ENCODE assay signal across 1 cellular context in the genomic region with DNA sequence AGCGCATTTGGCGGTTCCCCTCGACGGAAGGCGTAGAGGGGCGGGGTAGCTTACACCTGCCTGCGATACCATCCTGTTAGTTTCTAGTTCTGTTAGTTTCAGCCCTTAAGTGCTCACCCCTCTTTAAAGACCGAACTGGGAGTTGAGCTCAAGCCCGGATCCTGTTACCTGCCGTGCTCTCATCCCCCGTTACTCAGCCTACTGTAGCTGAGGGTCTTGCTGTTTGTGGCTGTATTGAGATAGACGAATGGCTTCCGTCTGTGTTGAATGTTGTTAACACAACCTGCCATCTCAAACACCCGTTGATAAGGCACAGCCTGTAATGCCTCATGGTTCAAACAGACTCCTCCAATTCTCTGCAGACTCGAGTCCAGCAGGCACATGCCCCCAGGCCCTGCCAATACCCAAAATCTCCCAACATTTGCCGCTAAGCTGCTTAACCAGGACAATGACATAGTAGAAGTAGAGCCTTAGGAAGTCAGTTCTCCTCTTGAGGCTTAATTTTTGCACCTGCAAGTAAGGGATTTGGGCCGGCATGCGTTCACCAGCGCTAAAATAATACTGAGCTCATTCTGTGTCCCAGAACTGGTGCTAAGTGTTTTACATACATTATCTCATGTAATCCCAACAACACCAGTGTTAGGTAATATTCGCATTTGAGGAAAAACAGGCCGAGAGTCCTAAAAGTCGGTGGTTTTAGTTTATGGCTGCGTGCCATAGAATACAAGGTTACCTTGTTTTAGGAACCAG.
TF ChIP-seq lines count a peak whose summit lies in the region.

No MANE protein-coding gene starts in this region.

TF ChIP-seq in HepG2, 621 proteins besides CTCF, POLR2A, EP300 and RAD21 (continued from another document and continues in another):
- TF ChIP-seq, protein P1, sequence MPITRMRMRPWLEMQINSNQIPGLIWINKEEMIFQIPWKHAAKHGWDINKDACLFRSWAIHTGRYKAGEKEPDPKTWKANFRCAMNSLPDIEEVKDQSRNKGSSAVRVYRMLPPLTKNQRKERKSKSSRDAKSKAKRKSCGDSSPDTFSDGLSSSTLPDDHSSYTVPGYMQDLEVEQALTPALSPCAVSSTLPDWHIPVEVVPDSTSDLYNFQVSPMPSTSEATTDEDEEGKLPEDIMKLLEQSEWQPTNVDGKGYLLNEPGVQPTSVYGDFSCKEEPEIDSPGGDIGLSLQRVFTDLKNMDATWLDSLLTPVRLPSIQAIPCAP (CRISPR knock-in tag; IDR thresholded peaks at IDR 0.05; ENCODE audit: low read depth) = no peak
- TF ChIP-seq ZNF558 (CRISPR knock-in tag; IDR thresholded peaks at IDR 0.05; ENCODE audit: borderline replicate concordance) (no peak), ZNF496 (CRISPR knock-in tag; IDR thresholded peaks at IDR 0.05; ENCODE audit: insufficient replicate concordance) (no peak), ZFP36 (IDR thresholded peaks at IDR 0.05; ENCODE audit: borderline replicate concordance, low read depth, low read length, partially characterized antibody) (no peak), ZMYM3 (CRISPR knock-in tag; IDR thresholded peaks at IDR 0.05) (no peak), ZNF891 (CRISPR knock-in tag; IDR thresholded peaks at IDR 0.05) (no peak), RARA (CRISPR knock-in tag; IDR thresholded peaks at IDR 0.05) (no peak), PPARG (CRISPR knock-in tag; conservative IDR thresholded peaks at IDR 0.05) (no peak), ZSCAN29 (CRISPR knock-in tag; conservative IDR thresholded peaks at IDR 0.05) (no peak), RXRB (CRISPR knock-in tag; IDR thresholded peaks at IDR 0.05; ENCODE audit: borderline replicate concordance) (no peak), RCOR2 (CRISPR knock-in tag; IDR thresholded peaks at IDR 0.05) (no peak), ESRRA (CRISPR knock-in tag; IDR thresholded peaks at IDR 0.05; ENCODE audit: low read depth) (no peak), TOPORS (CRISPR knock-in tag; IDR thresholded peaks at IDR 0.05) (peak; percentile 12; the same call in 1 of the 2 replicates), NR2F6 (IDR thresholded peaks at IDR 0.05) (no peak), NR2F6 (CRISPR knock-in tag; IDR thresholded peaks at IDR 0.05) (no peak), ZNF251 (CRISPR knock-in tag; IDR thresholded peaks at IDR 0.05) (0 out of 2 replicates have a peak, but pooled peaks have one; percentile 4), ZNF530 (CRISPR knock-in tag; IDR thresholded peaks at IDR 0.05; ENCODE audit: low read depth) (no peak), ATF7-NPFF (CRISPR knock-in tag; IDR thresholded peaks at IDR 0.05; ENCODE audit: low read depth) (0 out of 2 replicates have a peak, but pooled peaks have one; percentile 18), TBL1XR1 (IDR thresholded peaks at IDR 0.05; ENCODE audit: borderline replicate concordance, low read length, partially characterized antibody) (no peak), HOXA7 (CRISPR knock-in tag; IDR thresholded peaks at IDR 0.05) (no peak), POLR2AphosphoS5 (IDR thresholded peaks at IDR 0.05; ENCODE audit: low read depth, low read length) (peak; percentile 15; the same call in 1 of the 2 replicates), LCORL (IDR thresholded peaks at IDR 0.05) (no peak), LCORL (CRISPR knock-in tag; IDR thresholded peaks at IDR 0.05) (no peak), ZNF619 (CRISPR knock-in tag; IDR thresholded peaks at IDR 0.05) (no peak), HMG20B (CRISPR knock-in tag; conservative IDR thresholded peaks at IDR 0.05) (no peak), NCOA1 (CRISPR knock-in tag; IDR thresholded peaks at IDR 0.05) (no peak), CBFB (CRISPR knock-in tag; IDR thresholded peaks at IDR 0.05) (no peak), ZNF160 (CRISPR knock-in tag; IDR thresholded peaks at IDR 0.05) (no peak), ZNF589 (CRISPR knock-in tag; conservative IDR thresholded peaks at IDR 0.05) (no peak), ZNF543 (CRISPR knock-in tag; IDR thresholded peaks at IDR 0.05) (no peak), ZMAT3 (CRISPR knock-in tag; conservative IDR thresholded peaks at IDR 0.05) (no peak), ZBTB42 (CRISPR knock-in tag; IDR thresholded peaks at IDR 0.05) (no peak), MTF2 (CRISPR knock-in tag; IDR thresholded peaks at IDR 0.05; ENCODE audit: borderline replicate concordance) (no peak), POGZ (CRISPR knock-in tag; IDR thresholded peaks at IDR 0.05) (no peak)
- TF ChIP-seq, protein P2, sequence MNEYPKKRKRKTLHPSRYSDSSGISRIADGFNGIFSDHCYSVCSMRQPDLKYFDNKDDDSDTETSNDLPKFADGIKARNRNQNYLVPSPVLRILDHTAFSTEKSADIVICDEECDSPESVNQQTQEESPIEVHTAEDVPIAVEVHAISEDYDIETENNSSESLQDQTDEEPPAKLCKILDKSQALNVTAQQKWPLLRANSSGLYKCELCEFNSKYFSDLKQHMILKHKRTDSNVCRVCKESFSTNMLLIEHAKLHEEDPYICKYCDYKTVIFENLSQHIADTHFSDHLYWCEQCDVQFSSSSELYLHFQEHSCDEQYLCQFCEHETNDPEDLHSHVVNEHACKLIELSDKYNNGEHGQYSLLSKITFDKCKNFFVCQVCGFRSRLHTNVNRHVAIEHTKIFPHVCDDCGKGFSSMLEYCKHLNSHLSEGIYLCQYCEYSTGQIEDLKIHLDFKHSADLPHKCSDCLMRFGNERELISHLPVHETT (CRISPR knock-in tag; conservative IDR thresholded peaks at IDR 0.05) = no peak
- TF ChIP-seq, protein P3, sequence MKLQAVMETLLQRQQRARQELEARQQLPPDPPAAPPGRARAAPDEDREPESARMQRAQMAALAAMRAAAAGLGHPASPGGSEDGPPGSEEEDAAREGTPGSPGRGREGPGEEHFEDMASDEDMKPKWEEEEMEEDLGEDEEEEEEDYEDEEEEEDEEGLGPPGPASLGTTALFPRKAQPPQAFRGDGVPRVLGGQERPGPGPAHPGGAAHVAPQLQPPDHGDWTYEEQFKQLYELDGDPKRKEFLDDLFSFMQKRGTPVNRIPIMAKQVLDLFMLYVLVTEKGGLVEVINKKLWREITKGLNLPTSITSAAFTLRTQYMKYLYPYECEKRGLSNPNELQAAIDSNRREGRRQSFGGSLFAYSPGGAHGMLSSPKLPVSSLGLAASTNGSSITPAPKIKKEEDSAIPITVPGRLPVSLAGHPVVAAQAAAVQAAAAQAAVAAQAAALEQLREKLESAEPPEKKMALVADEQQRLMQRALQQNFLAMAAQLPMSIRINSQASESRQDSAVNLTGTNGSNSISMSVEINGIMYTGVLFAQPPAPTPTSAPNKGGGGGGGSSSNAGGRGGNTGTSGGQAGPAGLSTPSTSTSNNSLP (IDR thresholded peaks at IDR 0.05; ENCODE audit: low read depth, low read length) = no peak
- TF ChIP-seq, protein P4, sequence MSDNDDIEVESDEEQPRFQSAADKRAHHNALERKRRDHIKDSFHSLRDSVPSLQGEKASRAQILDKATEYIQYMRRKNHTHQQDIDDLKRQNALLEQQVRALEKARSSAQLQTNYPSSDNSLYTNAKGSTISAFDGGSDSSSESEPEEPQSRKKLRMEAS (IDR thresholded peaks at IDR 0.05) = peak; percentile 2; the same call in 1 of the 2 replicates
- TF ChIP-seq, protein P5, sequence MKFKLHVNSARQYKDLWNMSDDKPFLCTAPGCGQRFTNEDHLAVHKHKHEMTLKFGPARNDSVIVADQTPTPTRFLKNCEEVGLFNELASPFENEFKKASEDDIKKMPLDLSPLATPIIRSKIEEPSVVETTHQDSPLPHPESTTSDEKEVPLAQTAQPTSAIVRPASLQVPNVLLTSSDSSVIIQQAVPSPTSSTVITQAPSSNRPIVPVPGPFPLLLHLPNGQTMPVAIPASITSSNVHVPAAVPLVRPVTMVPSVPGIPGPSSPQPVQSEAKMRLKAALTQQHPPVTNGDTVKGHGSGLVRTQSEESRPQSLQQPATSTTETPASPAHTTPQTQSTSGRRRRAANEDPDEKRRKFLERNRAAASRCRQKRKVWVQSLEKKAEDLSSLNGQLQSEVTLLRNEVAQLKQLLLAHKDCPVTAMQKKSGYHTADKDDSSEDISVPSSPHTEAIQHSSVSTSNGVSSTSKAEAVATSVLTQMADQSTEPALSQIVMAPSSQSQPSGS (CRISPR knock-in tag; IDR thresholded peaks at IDR 0.05) = no peak
- TF ChIP-seq, protein P6, sequence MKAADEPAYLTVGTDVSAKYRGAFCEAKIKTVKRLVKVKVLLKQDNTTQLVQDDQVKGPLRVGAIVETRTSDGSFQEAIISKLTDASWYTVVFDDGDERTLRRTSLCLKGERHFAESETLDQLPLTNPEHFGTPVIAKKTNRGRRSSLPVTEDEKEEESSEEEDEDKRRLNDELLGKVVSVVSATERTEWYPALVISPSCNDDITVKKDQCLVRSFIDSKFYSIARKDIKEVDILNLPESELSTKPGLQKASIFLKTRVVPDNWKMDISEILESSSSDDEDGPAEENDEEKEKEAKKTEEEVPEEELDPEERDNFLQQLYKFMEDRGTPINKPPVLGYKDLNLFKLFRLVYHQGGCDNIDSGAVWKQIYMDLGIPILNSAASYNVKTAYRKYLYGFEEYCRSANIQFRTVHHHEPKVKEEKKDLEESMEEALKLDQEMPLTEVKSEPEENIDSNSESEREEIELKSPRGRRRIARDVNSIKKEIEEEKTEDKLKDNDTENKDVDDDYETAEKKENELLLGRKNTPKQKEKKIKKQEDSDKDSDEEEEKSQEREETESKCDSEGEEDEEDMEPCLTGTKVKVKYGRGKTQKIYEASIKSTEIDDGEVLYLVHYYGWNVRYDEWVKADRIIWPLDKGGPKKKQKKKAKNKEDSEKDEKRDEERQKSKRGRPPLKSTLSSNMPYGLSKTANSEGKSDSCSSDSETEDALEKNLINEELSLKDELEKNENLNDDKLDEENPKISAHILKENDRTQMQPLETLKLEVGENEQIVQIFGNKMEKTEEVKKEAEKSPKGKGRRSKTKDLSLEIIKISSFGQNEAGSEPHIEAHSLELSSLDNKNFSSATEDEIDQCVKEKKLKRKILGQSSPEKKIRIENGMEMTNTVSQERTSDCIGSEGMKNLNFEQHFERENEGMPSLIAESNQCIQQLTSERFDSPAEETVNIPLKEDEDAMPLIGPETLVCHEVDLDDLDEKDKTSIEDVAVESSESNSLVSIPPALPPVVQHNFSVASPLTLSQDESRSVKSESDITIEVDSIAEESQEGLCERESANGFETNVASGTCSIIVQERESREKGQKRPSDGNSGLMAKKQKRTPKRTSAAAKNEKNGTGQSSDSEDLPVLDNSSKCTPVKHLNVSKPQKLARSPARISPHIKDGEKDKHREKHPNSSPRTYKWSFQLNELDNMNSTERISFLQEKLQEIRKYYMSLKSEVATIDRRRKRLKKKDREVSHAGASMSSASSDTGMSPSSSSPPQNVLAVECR (CRISPR knock-in tag; IDR thresholded peaks at IDR 0.05; ENCODE audit: borderline replicate concordance) = no peak
- TF ChIP-seq, protein P7, sequence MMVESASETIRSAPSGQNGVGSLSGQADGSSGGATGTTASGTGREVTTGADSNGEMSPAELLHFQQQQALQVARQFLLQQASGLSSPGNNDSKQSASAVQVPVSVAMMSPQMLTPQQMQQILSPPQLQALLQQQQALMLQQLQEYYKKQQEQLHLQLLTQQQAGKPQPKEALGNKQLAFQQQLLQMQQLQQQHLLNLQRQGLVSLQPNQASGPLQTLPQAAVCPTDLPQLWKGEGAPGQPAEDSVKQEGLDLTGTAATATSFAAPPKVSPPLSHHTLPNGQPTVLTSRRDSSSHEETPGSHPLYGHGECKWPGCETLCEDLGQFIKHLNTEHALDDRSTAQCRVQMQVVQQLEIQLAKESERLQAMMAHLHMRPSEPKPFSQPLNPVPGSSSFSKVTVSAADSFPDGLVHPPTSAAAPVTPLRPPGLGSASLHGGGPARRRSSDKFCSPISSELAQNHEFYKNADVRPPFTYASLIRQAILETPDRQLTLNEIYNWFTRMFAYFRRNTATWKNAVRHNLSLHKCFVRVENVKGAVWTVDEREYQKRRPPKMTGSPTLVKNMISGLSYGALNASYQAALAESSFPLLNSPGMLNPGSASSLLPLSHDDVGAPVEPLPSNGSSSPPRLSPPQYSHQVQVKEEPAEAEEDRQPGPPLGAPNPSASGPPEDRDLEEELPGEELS (CRISPR knock-in tag; IDR thresholded peaks at IDR 0.05) = no peak
- TF ChIP-seq, protein P8, sequence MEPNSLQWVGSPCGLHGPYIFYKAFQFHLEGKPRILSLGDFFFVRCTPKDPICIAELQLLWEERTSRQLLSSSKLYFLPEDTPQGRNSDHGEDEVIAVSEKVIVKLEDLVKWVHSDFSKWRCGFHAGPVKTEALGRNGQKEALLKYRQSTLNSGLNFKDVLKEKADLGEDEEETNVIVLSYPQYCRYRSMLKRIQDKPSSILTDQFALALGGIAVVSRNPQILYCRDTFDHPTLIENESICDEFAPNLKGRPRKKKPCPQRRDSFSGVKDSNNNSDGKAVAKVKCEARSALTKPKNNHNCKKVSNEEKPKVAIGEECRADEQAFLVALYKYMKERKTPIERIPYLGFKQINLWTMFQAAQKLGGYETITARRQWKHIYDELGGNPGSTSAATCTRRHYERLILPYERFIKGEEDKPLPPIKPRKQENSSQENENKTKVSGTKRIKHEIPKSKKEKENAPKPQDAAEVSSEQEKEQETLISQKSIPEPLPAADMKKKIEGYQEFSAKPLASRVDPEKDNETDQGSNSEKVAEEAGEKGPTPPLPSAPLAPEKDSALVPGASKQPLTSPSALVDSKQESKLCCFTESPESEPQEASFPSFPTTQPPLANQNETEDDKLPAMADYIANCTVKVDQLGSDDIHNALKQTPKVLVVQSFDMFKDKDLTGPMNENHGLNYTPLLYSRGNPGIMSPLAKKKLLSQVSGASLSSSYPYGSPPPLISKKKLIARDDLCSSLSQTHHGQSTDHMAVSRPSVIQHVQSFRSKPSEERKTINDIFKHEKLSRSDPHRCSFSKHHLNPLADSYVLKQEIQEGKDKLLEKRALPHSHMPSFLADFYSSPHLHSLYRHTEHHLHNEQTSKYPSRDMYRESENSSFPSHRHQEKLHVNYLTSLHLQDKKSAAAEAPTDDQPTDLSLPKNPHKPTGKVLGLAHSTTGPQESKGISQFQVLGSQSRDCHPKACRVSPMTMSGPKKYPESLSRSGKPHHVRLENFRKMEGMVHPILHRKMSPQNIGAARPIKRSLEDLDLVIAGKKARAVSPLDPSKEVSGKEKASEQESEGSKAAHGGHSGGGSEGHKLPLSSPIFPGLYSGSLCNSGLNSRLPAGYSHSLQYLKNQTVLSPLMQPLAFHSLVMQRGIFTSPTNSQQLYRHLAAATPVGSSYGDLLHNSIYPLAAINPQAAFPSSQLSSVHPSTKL (CRISPR knock-in tag; IDR thresholded peaks at IDR 0.05) = no peak
- TF ChIP-seq, protein P9, sequence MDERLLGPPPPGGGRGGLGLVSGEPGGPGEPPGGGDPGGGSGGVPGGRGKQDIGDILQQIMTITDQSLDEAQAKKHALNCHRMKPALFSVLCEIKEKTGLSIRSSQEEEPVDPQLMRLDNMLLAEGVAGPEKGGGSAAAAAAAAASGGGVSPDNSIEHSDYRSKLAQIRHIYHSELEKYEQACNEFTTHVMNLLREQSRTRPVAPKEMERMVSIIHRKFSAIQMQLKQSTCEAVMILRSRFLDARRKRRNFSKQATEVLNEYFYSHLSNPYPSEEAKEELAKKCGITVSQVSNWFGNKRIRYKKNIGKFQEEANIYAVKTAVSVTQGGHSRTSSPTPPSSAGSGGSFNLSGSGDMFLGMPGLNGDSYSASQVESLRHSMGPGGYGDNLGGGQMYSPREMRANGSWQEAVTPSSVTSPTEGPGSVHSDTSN (CRISPR knock-in tag; IDR thresholded peaks at IDR 0.05) = no peak
- TF ChIP-seq, protein P10, sequence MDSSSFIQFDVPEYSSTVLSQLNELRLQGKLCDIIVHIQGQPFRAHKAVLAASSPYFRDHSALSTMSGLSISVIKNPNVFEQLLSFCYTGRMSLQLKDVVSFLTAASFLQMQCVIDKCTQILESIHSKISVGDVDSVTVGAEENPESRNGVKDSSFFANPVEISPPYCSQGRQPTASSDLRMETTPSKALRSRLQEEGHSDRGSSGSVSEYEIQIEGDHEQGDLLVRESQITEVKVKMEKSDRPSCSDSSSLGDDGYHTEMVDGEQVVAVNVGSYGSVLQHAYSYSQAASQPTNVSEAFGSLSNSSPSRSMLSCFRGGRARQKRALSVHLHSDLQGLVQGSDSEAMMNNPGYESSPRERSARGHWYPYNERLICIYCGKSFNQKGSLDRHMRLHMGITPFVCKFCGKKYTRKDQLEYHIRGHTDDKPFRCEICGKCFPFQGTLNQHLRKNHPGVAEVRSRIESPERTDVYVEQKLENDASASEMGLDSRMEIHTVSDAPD (CRISPR knock-in tag; IDR thresholded peaks at IDR 0.05) = no peak
